Comparison of ENCODE assay signal across 2 cellular contexts in genomic region chr3:100288288-100288894, GRCh38.
TF ChIP-seq lines count a peak whose summit lies in the region.

No MANE protein-coding gene starts in this region.

TF ChIP-seq in GM12891, 5 proteins besides CTCF, POLR2A, EP300 and RAD21:
- TF ChIP-seq PAX5 (IDR thresholded peaks at IDR 0.05; ENCODE audit: insufficient read depth, low read length, severe bottlenecking) (no peak), TAF1 (IDR thresholded peaks at IDR 0.05; ENCODE audit: low read depth, low read length) (no peak), POLR2AphosphoS5 (IDR thresholded peaks at IDR 0.05; ENCODE audit: low read depth, low read length) (no peak), SPI1 (IDR thresholded peaks at IDR 0.05; ENCODE audit: low read depth, low read length) (no peak), POU2F2 (IDR thresholded peaks at IDR 0.05; ENCODE audit: low read depth, low read length) (no peak)

TF ChIP-seq in K562, 482 proteins besides CTCF, POLR2A, EP300 and RAD21:
- TF ChIP-seq ZNF507 (tag; conservative IDR thresholded peaks at IDR 0.05) (no peak), EP400 (IDR thresholded peaks at IDR 0.05) (0 out of 2 replicates have a peak, but pooled peaks have one; percentile 10), CTCFL (IDR thresholded peaks at IDR 0.05; ENCODE audit: borderline replicate concordance, insufficient read depth, low read depth, low read length, poor library complexity, severe bottlenecking) (no peak), ZNF316 (IDR thresholded peaks at IDR 0.05) (peak; percentile 79), ATF4 (CRISPR knock-in tag; IDR thresholded peaks at IDR 0.05) (no peak), MIER1 (IDR thresholded peaks at IDR 0.05; ENCODE audit: low read depth) (no peak), C11orf30 (IDR thresholded peaks at IDR 0.05; ENCODE audit: low read depth) (peak; percentile 62), BRF1 (IDR thresholded peaks at IDR 0.05; ENCODE audit: borderline replicate concordance, extremely low read depth, insufficient read length) (no peak), FOXM1 (IDR thresholded peaks at IDR 0.05; ENCODE audit: low read depth) (no peak), FOXM1 (CRISPR knock-in tag; IDR thresholded peaks at IDR 0.05; ENCODE audit: low read depth) (no peak), PBX2 (CRISPR knock-in tag; IDR thresholded peaks at IDR 0.05; ENCODE audit: low read depth) (no peak), PBX2 (tag; conservative IDR thresholded peaks at IDR 0.05; ENCODE audit: low read depth) (no peak), ADNP (tag; IDR thresholded peaks at IDR 0.05) (peak; percentile 92), HDAC2 (IDR thresholded peaks at IDR 0.05) (peak; percentile 25; the same call in 1 of the 2 replicates), BDP1 (IDR thresholded peaks at IDR 0.05; ENCODE audit: insufficient read depth, insufficient read length) (no peak), KDM2B (CRISPR knock-in tag; IDR thresholded peaks at IDR 0.05) (no peak), NCOR1 (IDR thresholded peaks at IDR 0.05) (no peak), ZNF282 (CRISPR knock-in tag; IDR thresholded peaks at IDR 0.05) (no peak), EHMT2 (IDR thresholded peaks at IDR 0.05) (no peak), CXXC5 (CRISPR knock-in tag; IDR thresholded peaks at IDR 0.05) (no peak), RBM25 (IDR thresholded peaks at IDR 0.05; ENCODE audit: low read depth, low read length, severe bottlenecking) (peak; percentile 94), NFRKB (IDR thresholded peaks at IDR 0.05; ENCODE audit: low read depth) (no peak), EGR1 (conservative IDR thresholded peaks at IDR 0.05) (no peak), RERE (CRISPR knock-in tag; IDR thresholded peaks at IDR 0.05; ENCODE audit: borderline replicate concordance) (no peak), GABPA (tag; conservative IDR thresholded peaks at IDR 0.05; ENCODE audit: low read depth) (no peak), ZKSCAN3 (CRISPR knock-in tag; IDR thresholded peaks at IDR 0.05) (no peak), ESRRA (IDR thresholded peaks at IDR 0.05; ENCODE audit: borderline replicate concordance, low read depth) (no peak), ZBTB43 (CRISPR knock-in tag; IDR thresholded peaks at IDR 0.05) (no peak), THRAP3 (IDR thresholded peaks at IDR 0.05; ENCODE audit: borderline replicate concordance) (no peak), BCOR (IDR thresholded peaks at IDR 0.05) (peak; percentile 90), CHD4 (IDR thresholded peaks at IDR 0.05; ENCODE audit: insufficient read depth, insufficient replicate concordance, low read depth, low read length, poor library complexity, severe bottlenecking) (peak; percentile 36), TAF7 (tag; IDR thresholded peaks at IDR 0.05) (no peak), MAFG (tag; conservative IDR thresholded peaks at IDR 0.05) (0 out of 2 replicates have a peak, but pooled peaks have one; percentile 19), KDM1A (IDR thresholded peaks at IDR 0.05) (peak; percentile 50 to 62)
